ENCODE assay signal across 27 cellular contexts in genomic region chr9:129439242-129439641, GRCh38.
"Had no signal": no experiment of that assay in that cellular context is flagged by ENCODE, and none has a peak within 500 bp of the region (broad histone marks: within the 10 kb centered on the region; RNA-seq: fewer than 3 reads in every experiment).

No MANE protein-coding gene starts in this region.

- FAIRE-seq: kidney, urothelium cell line had no signal

- H3K27ac ChIP-seq: brain microvascular endothelial cell, esophagus muscularis mucosa, foreskin keratinocyte, skin epidermis, testis, transverse colon had no signal

- H3K36me3 ChIP-seq: ascending aorta, brain microvascular endothelial cell, esophagus muscularis mucosa, heart left ventricle, transverse colon had no signal

- H3K27me3 ChIP-seq: ascending aorta, esophagus muscularis mucosa, testis had no signal

- DNase-seq: activated CD4-positive, alpha-beta T cell treated with anti-CD3 and anti-CD28 coated beads, Interleukin-2, amount 50 U/mL, for 4 hours; activated CD8-positive, alpha-beta memory T cell treated with anti-CD3 and anti-CD28 coated beads, Interleukin-2, amount 50 U/mL, for 4 hours; activated gamma-delta T cell; activated naive CD4-positive, alpha-beta T cell treated with anti-CD3 and anti-CD28 coated beads, Interleukin-2, amount 10 ng/mL, durations not matched to agents 7 days and 5 days; activated naive CD8-positive, alpha-beta T cell treated with anti-CD3 and anti-CD28 coated beads, Interleukin-2, amount 10 ng/mL, durations not matched to agents 7 days and 5 days; activated T-cell treated with anti-CD3 and anti-CD28 coated beads, Interleukin-2, amount 50 U/mL, for 1 hour; brain microvascular endothelial cell; foreskin keratinocyte; heart left ventricle; hypothalamus; immature natural killer cell; kidney; left colon; mammary epithelial cell; midbrain; naive thymus-derived CD4-positive, alpha-beta T cell; stimulated activated CD4-positive, alpha-beta T cell treated with anti-CD3 and anti-CD28 coated beads, Interleukin-12 subunit alpha, Interleukin-12 subunit beta, amount 100 ng/mL, for 4 hours; stimulated activated CD4-positive, alpha-beta T cell treated with anti-CD3 and anti-CD28 coated beads, Interleukin-4, amount 100 ng/mL, for 1 hour; stimulated activated naive CD8-positive, alpha-beta T cell treated with anti-CD3 and anti-CD28 coated beads, Interleukin-15, Interleukin-2, amounts not matched to agents 100 U/mL and 50 U/mL, for 24 hours; T-helper 2 cell; testis; transverse colon had no signal

- ATAC-seq: foreskin keratinocyte; heart left ventricle; left colon; naive thymus-derived CD4-positive, alpha-beta T cell; sciatic nerve; stimulated activated naive CD8-positive, alpha-beta T cell treated with anti-CD3 and anti-CD28 coated beads, Interleukin-15, Interleukin-2, amounts not matched to agents 100 U/mL and 50 U/mL, for 24 hours had no signal

- H3K4me1 ChIP-seq: foreskin keratinocyte had no signal

- H3K4me3 ChIP-seq: ascending aorta, skin epidermis, testis, transverse colon had no signal

- H3K9me3 ChIP-seq: ascending aorta, esophagus muscularis mucosa, testis, transverse colon had no signal
